ENCODE assay signal across 1 cellular context in the genomic region with DNA sequence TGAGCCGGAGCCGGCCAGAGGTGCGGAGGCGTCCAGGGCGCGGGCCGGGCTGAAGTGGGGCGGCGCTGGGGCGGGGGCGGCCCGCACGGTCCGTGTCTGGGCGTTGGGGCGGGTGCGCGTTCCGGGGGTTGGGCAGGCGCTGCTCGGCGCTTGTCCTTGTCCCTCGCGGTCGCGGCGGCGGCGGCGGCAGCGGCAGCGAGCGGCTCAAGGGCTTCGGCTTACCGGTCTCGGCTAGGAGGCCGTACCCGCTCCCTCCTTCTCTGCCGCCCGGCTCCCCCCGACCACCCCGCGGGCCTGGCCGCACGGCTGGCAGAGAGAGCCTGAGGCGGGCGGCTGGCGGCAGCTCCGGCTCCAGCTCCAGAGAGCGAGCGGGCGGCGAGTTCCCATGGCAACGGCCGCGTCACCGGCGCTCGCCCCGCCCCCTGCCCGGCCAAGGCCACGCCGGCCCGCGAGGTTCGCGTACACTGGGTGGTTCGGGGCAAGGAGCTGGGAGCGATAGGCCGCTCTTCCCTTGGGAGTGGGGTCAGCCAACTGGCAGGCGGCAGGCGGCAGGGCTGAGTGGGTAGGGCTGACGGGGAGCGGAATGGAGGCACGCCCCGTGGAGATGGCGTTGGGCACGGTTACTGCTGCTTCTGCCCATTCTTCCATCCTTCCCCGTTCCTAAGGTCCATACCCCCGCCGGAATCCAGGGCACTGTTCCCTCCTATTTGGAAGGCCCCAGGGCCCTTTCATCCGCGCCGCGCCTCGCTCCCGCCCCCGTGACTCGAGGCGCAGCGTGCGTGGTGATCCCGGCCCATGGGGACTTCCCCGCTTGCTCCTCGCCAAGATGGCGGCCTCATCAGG.
TF ChIP-seq lines count a peak whose summit lies in the region.

A gene with protein sequence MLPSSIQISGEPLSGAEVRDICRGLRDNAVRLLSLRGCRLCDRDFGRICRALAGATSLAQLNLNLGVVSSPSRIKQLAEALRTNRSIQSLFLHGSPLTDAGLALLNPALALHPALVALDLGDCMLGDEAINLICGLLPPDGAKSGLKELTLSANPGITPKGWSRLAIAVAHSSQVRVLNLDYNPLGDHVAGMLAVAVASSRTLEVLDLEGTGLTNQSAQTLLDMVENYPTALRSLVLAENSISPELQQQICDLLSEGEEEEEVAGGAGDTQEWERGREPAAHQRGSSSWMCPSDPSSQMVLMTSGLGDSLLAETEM (minus strand): TSS at position 363 of the 843 bp plus-strand sequence. CDS start 561 bp downstream, outside the sequence.

TF ChIP-seq in HepG2, 621 proteins besides CTCF, POLR2A, EP300 and RAD21 (continued from another document and continues in another):
- TF ChIP-seq, protein P1, sequence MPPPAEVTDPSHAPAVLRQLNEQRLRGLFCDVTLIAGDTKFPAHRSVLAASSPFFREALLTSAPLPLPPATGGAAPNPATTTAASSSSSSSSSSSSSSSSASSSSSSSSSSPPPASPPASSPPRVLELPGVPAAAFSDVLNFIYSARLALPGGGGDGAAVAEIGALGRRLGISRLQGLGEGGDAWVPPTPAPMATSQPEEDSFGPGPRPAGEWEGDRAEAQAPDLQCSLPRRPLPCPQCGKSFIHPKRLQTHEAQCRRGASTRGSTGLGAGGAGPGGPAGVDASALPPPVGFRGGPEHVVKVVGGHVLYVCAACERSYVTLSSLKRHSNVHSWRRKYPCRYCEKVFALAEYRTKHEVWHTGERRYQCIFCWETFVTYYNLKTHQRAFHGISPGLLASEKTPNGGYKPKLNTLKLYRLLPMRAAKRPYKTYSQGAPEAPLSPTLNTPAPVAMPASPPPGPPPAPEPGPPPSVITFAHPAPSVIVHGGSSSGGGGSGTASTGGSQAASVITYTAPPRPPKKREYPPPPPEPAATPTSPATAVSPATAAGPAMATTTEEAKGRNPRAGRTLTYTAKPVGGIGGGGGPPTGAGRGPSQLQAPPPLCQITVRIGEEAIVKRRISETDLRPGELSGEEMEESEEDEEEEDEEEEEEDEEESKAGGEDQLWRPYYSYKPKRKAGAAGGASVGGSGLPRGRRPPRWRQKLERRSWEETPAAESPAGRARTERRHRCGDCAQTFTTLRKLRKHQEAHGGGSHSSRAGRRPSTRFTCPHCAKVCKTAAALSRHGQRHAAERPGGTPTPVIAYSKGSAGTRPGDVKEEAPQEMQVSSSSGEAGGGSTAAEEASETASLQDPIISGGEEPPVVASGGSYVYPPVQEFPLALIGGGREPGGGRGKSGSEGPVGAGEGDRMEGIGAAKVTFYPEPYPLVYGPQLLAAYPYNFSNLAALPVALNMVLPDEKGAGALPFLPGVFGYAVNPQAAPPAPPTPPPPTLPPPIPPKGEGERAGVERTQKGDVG (CRISPR knock-in tag; IDR thresholded peaks at IDR 0.05; ENCODE audit: borderline replicate concordance), result peak; percentile 97
- TF ChIP-seq HCFC1 (IDR thresholded peaks at IDR 0.05; ENCODE audit: low read depth, low read length), result no peak
- TF ChIP-seq ZNF253 (CRISPR knock-in tag; IDR thresholded peaks at IDR 0.05; ENCODE audit: borderline replicate concordance), result no peak
- TF ChIP-seq, protein P2, sequence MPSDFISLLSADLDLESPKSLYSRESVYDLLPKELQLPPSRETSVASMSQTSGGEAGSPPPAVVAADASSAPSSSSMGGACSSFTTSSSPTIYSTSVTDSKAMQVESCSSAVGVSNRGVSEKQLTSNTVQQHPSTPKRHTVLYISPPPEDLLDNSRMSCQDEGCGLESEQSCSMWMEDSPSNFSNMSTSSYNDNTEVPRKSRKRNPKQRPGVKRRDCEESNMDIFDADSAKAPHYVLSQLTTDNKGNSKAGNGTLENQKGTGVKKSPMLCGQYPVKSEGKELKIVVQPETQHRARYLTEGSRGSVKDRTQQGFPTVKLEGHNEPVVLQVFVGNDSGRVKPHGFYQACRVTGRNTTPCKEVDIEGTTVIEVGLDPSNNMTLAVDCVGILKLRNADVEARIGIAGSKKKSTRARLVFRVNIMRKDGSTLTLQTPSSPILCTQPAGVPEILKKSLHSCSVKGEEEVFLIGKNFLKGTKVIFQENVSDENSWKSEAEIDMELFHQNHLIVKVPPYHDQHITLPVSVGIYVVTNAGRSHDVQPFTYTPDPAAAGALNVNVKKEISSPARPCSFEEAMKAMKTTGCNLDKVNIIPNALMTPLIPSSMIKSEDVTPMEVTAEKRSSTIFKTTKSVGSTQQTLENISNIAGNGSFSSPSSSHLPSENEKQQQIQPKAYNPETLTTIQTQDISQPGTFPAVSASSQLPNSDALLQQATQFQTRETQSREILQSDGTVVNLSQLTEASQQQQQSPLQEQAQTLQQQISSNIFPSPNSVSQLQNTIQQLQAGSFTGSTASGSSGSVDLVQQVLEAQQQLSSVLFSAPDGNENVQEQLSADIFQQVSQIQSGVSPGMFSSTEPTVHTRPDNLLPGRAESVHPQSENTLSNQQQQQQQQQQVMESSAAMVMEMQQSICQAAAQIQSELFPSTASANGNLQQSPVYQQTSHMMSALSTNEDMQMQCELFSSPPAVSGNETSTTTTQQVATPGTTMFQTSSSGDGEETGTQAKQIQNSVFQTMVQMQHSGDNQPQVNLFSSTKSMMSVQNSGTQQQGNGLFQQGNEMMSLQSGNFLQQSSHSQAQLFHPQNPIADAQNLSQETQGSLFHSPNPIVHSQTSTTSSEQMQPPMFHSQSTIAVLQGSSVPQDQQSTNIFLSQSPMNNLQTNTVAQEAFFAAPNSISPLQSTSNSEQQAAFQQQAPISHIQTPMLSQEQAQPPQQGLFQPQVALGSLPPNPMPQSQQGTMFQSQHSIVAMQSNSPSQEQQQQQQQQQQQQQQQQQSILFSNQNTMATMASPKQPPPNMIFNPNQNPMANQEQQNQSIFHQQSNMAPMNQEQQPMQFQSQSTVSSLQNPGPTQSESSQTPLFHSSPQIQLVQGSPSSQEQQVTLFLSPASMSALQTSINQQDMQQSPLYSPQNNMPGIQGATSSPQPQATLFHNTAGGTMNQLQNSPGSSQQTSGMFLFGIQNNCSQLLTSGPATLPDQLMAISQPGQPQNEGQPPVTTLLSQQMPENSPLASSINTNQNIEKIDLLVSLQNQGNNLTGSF (CRISPR knock-in tag; IDR thresholded peaks at IDR 0.05), result 0 out of 2 replicates have a peak, but pooled peaks have one; percentile 17
- TF ChIP-seq ZNF234 (CRISPR knock-in tag; conservative IDR thresholded peaks at IDR 0.05), result no peak
- no peak for TF ChIP-seq SETDB1 (CRISPR knock-in tag; IDR thresholded peaks at IDR 0.05; ENCODE audit: borderline replicate concordance)
- TF ChIP-seq HNF4G (IDR thresholded peaks at IDR 0.05; ENCODE audit: borderline replicate concordance, low read depth, low read length), result no peak
- 0 out of 2 replicates have a peak, but pooled peaks have one; percentile 36 for TF ChIP-seq HNF4G (CRISPR knock-in tag; IDR thresholded peaks at IDR 0.05; ENCODE audit: borderline replicate concordance, low read depth)
- no peak for TF ChIP-seq GTF2F1 (IDR thresholded peaks at IDR 0.05; ENCODE audit: low read length)
- peak; percentile 99 for TF ChIP-seq RFXANK (CRISPR knock-in tag; IDR thresholded peaks at IDR 0.05)
- TF ChIP-seq MAFG (CRISPR knock-in tag; IDR thresholded peaks at IDR 0.05), result no peak
- no peak for TF ChIP-seq ZFAT (CRISPR knock-in tag; conservative IDR thresholded peaks at IDR 0.05)
- TF ChIP-seq ZBTB8A (CRISPR knock-in tag; IDR thresholded peaks at IDR 0.05; ENCODE audit: borderline replicate concordance, low read depth), result no peak
- peak; percentile 87 for TF ChIP-seq SIN3A (IDR thresholded peaks at IDR 0.05; ENCODE audit: borderline replicate concordance, low read depth, low read length)
- TF ChIP-seq, protein P3, sequence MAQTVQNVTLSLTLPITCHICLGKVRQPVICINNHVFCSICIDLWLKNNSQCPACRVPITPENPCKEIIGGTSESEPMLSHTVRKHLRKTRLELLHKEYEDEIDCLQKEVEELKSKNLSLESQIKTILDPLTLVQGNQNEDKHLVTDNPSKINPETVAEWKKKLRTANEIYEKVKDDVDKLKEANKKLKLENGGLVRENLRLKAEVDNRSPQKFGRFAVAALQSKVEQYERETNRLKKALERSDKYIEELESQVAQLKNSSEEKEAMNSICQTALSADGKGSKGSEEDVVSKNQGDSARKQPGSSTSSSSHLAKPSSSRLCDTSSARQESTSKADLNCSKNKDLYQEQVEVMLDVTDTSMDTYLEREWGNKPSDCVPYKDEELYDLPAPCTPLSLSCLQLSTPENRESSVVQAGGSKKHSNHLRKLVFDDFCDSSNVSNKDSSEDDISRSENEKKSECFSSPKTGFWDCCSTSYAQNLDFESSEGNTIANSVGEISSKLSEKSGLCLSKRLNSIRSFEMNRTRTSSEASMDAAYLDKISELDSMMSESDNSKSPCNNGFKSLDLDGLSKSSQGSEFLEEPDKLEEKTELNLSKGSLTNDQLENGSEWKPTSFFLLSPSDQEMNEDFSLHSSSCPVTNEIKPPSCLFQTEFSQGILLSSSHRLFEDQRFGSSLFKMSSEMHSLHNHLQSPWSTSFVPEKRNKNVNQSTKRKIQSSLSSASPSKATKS (CRISPR knock-in tag; IDR thresholded peaks at IDR 0.05), result no peak
- TF ChIP-seq SNAPC2 (CRISPR knock-in tag; IDR thresholded peaks at IDR 0.05), result no peak
- TF ChIP-seq ZNF496 (CRISPR knock-in tag; IDR thresholded peaks at IDR 0.05; ENCODE audit: insufficient replicate concordance), result no peak
- peak; percentile 42 for TF ChIP-seq ASH2L (IDR thresholded peaks at IDR 0.05; ENCODE audit: insufficient read length, low read depth, low read length)
- TF ChIP-seq, protein P4, sequence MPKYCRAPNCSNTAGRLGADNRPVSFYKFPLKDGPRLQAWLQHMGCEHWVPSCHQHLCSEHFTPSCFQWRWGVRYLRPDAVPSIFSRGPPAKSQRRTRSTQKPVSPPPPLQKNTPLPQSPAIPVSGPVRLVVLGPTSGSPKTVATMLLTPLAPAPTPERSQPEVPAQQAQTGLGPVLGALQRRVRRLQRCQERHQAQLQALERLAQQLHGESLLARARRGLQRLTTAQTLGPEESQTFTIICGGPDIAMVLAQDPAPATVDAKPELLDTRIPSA (CRISPR knock-in tag; IDR thresholded peaks at IDR 0.05; ENCODE audit: borderline replicate concordance), result 0 out of 2 replicates have a peak, but pooled peaks have one; percentile 15
- TF ChIP-seq PTBP1 (IDR thresholded peaks at IDR 0.05; ENCODE audit: low read depth, low read length, poor library complexity, severe bottlenecking), result no peak
- no peak for TF ChIP-seq ZNF101 (CRISPR knock-in tag; IDR thresholded peaks at IDR 0.05; ENCODE audit: borderline replicate concordance, low read depth)
- TF ChIP-seq ZNF12 (CRISPR knock-in tag; IDR thresholded peaks at IDR 0.05), result no peak
- TF ChIP-seq, protein P5, sequence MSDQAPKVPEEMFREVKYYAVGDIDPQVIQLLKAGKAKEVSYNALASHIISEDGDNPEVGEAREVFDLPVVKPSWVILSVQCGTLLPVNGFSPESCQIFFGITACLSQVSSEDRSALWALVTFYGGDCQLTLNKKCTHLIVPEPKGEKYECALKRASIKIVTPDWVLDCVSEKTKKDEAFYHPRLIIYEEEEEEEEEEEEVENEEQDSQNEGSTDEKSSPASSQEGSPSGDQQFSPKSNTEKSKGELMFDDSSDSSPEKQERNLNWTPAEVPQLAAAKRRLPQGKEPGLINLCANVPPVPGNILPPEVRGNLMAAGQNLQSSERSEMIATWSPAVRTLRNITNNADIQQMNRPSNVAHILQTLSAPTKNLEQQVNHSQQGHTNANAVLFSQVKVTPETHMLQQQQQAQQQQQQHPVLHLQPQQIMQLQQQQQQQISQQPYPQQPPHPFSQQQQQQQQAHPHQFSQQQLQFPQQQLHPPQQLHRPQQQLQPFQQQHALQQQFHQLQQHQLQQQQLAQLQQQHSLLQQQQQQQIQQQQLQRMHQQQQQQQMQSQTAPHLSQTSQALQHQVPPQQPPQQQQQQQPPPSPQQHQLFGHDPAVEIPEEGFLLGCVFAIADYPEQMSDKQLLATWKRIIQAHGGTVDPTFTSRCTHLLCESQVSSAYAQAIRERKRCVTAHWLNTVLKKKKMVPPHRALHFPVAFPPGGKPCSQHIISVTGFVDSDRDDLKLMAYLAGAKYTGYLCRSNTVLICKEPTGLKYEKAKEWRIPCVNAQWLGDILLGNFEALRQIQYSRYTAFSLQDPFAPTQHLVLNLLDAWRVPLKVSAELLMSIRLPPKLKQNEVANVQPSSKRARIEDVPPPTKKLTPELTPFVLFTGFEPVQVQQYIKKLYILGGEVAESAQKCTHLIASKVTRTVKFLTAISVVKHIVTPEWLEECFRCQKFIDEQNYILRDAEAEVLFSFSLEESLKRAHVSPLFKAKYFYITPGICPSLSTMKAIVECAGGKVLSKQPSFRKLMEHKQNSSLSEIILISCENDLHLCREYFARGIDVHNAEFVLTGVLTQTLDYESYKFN (CRISPR knock-in tag; conservative IDR thresholded peaks at IDR 0.05), result 0 out of 2 replicates have a peak, but pooled peaks have one; percentile 35
- TF ChIP-seq, protein P6, sequence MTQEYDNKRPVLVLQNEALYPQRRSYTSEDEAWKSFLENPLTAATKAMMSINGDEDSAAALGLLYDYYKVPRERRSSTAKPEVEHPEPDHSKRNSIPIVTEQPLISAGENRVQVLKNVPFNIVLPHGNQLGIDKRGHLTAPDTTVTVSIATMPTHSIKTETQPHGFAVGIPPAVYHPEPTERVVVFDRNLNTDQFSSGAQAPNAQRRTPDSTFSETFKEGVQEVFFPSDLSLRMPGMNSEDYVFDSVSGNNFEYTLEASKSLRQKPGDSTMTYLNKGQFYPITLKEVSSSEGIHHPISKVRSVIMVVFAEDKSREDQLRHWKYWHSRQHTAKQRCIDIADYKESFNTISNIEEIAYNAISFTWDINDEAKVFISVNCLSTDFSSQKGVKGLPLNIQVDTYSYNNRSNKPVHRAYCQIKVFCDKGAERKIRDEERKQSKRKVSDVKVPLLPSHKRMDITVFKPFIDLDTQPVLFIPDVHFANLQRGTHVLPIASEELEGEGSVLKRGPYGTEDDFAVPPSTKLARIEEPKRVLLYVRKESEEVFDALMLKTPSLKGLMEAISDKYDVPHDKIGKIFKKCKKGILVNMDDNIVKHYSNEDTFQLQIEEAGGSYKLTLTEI (CRISPR knock-in tag; conservative IDR thresholded peaks at IDR 0.05), result no peak
- TF ChIP-seq DR1 (CRISPR knock-in tag; IDR thresholded peaks at IDR 0.05), result peak; percentile 67; the same call in 1 of the 2 replicates
- TF ChIP-seq SOX13 (IDR thresholded peaks at IDR 0.05), result no peak
- no peak for TF ChIP-seq SOX13 (CRISPR knock-in tag; conservative IDR thresholded peaks at IDR 0.05 in 1 of 2, IDR thresholded peaks at IDR 0.05 in 1 of 2)
- TF ChIP-seq ZFYVE20 (CRISPR knock-in tag; IDR thresholded peaks at IDR 0.05; ENCODE audit: borderline replicate concordance, low read depth), result no peak
- peak; percentile 65; the same call in 1 of the 2 replicates for TF ChIP-seq ZZZ3 (CRISPR knock-in tag; IDR thresholded peaks at IDR 0.05; ENCODE audit: borderline replicate concordance)
- TF ChIP-seq ZNF777 (CRISPR knock-in tag; IDR thresholded peaks at IDR 0.05), result peak; percentile 10; the same call in 1 of the 2 replicates
- TF ChIP-seq CBX2 (IDR thresholded peaks at IDR 0.05; ENCODE audit: low read depth, low read length), result no peak
- TF ChIP-seq CBX2 (CRISPR knock-in tag; IDR thresholded peaks at IDR 0.05; ENCODE audit: low read depth), result no peak
- TF ChIP-seq ZNF615 (CRISPR knock-in tag; IDR thresholded peaks at IDR 0.05; ENCODE audit: borderline replicate concordance), result no peak
- TF ChIP-seq U2AF2 (IDR thresholded peaks at IDR 0.05; ENCODE audit: low read depth, low read length), result 0 out of 2 replicates have a peak, but pooled peaks have one; percentile 74
- TF ChIP-seq ZMYM3 (CRISPR knock-in tag; IDR thresholded peaks at IDR 0.05), result no peak
- 0 out of 2 replicates have a peak, but pooled peaks have one; percentile 19 for TF ChIP-seq MED13 (CRISPR knock-in tag; IDR thresholded peaks at IDR 0.05)
- TF ChIP-seq THYN1 (CRISPR knock-in tag; IDR thresholded peaks at IDR 0.05; ENCODE audit: borderline replicate concordance, low read depth), result no peak
